8 cellular contexts compared by ENCODE assay signal in genomic region chr19:30224689-30225606, GRCh38.
DNase-seq lines count a peak whose midpoint lies in the region; ATAC-seq, FAIRE-seq and TF ChIP-seq lines count a peak whose summit lies in the region.

No MANE protein-coding gene starts in this region.

- peaks cover 0 to 3% of the 10 kb centered on the region in 2 donors for H3K9me3 Mint-ChIP-seq in effector memory CD8-positive, alpha-beta T cell
- H3K9me3 Mint-ChIP-seq in progenitor cell of endocrine pancreas (ENCODE audit: low read depth), result no peaks in the 10 kb centered on the region

- peaks cover 15 to 18% of the 10 kb centered on the region in 2 donors for H3K4me1 Mint-ChIP-seq in effector memory CD8-positive, alpha-beta T cell (ENCODE audit: low read depth in 2 of 2)
- H3K4me1 Mint-ChIP-seq in progenitor cell of endocrine pancreas (ENCODE audit: low read depth), result peaks cover 22% of the 10 kb centered on the region

- no peak for TF ChIP-seq POLR2A in GM12892 (IDR thresholded peaks at IDR 0.05; ENCODE audit: low read depth, low read length)

- peak overlapping the region; percentile 49 to 76 for H3K4me3 Mint-ChIP-seq in effector memory CD8-positive, alpha-beta T cell
- peak overlapping the region; percentile 14 for H3K4me3 Mint-ChIP-seq in progenitor cell of endocrine pancreas (ENCODE audit: low read depth)

- FAIRE-seq in GM12892 (lab: Jason Lieb, UNC), result no peak

- TF ChIP-seq CTCF in progenitor cell of endocrine pancreas (IDR thresholded peaks at IDR 0.05; ENCODE audit: unreplicated experiment) (no peak), GM20000 (IDR thresholded peaks at IDR 0.05; ENCODE audit: extremely low read depth, missing control alignments) (no peak)

- H3K36me3 Mint-ChIP-seq in effector memory CD8-positive, alpha-beta T cell (ENCODE audit: insufficient read depth), result no peaks in the 10 kb centered on the region
- no peaks in the 10 kb centered on the region for H3K36me3 Mint-ChIP-seq in progenitor cell of endocrine pancreas (ENCODE audit: insufficient read depth)

- DNase-seq in D341Med (ENCODE audit: low spot score), result peak; percentile 70
- peak; percentile 84 to 87 for DNase-seq in NCI-H526 (lab: John Stamatoyannopoulos, UW)
- DNase-seq in effector memory CD8-positive, alpha-beta T cell, result no peak
- no peak for DNase-seq in progenitor cell of endocrine pancreas (ENCODE audit: low spot score, unreplicated experiment)
- DNase-seq in iPS-NIHi7 (ENCODE audit: extremely low spot score), result no peak
- no peak for DNase-seq in GM12892 (ENCODE audit: insufficient read length)
- no peak for DNase-seq in GM20000 (ENCODE audit: low spot score)
- no peak for DNase-seq in HK-2 (ENCODE audit: unreplicated experiment)

- no peak for ATAC-seq in effector memory CD8-positive, alpha-beta T cell (replicated peaks)

- no peak overlapping the region for H3K27ac Mint-ChIP-seq in effector memory CD8-positive, alpha-beta T cell
- H3K27ac Mint-ChIP-seq in progenitor cell of endocrine pancreas, result peak overlapping the region; percentile 50

- peaks cover 72 to 91% of the 10 kb centered on the region in 2 donors for H3K27me3 Mint-ChIP-seq in effector memory CD8-positive, alpha-beta T cell
- H3K27me3 Mint-ChIP-seq in progenitor cell of endocrine pancreas, result peaks cover 74% of the 10 kb centered on the region

Comparison
In these comparisons a context has a peak if more than half of its experiments do, and no peak if none do; other contexts are left out.
1. DNase-seq: peak in D341Med (single experiment) and NCI-H526 (2 of 2); none in effector memory CD8-positive, alpha-beta T cell (0 of 3), progenitor cell of endocrine pancreas (single experiment), iPS-NIHi7 (single experiment), GM12892 (single experiment), GM20000 (single experiment) and HK-2 (single experiment).